In genomic region chr5:179274321-179275315, GRCh38 we compare ENCODE assay signal across 15 cellular contexts.
DNase-seq lines count a peak whose midpoint lies in the region; ATAC-seq, FAIRE-seq and TF ChIP-seq lines count a peak whose summit lies in the region.
"Had no signal": no experiment of that assay in that cellular context is flagged by ENCODE, and none has a peak within 500 bp of the region (broad histone marks: within the 10 kb centered on the region; RNA-seq: fewer than 3 reads in every experiment).

No MANE protein-coding gene starts in this region.

- no peaks in the 10 kb centered on the region for H3K79me2 ChIP-seq in PC-3 (ENCODE audit: low read length)

- no peak overlapping the region for H3K27ac ChIP-seq in A673 (ENCODE audit: low read depth, low read length, poor library complexity, severe bottlenecking)
- no peak overlapping the region for H3K27ac ChIP-seq in PC-3 (ENCODE audit: low read length)
- H3K27ac ChIP-seq in ovary, result peak overlapping the region; percentile 70 to 78

- TF ChIP-seq EP300 in ovary (IDR thresholded peaks at IDR 0.05), result no peak

- CTCF ChIA-PET in A673 (lab: Charles Lee), result no interaction called here
- CTCF ChIA-PET in PC-3 (lab: Charles Lee), result no interaction called here

- H3K9me2 ChIP-seq in PC-3 (replicated peaks; ENCODE audit: low read length), result no peaks in the 10 kb centered on the region

- no peaks in the 10 kb centered on the region for H3K9me3 Mint-ChIP-seq in osteocyte (ENCODE audit: unreplicated experiment)
- H3K9me3 Mint-ChIP-seq: activated CD4-positive, alpha-beta memory T cell treated with anti-CD3 and anti-CD28 coated beads for 36 hours; IgD-negative memory B cell; stimulated activated memory B cell treated with anti-CD40 and anti-IgM and Interleukin-4, amounts not matched to agents 10 μg/mL and 1 μg/mL and 100 μg/mL, for 72 hours had no signal

- H3K9me3 ChIP-seq in A673 (ENCODE audit: low read depth, low read length, poor library complexity, severe bottlenecking) (no peaks in the 10 kb centered on the region), PC-3 (ENCODE audit: low read length) (no peaks in the 10 kb centered on the region), ovary (no peaks in the 10 kb centered on the region)
- H3K9me3 ChIP-seq: heart left ventricle, mucosa of descending colon had no signal

- ATAC-seq in PC-3 (no peak), GM19351 (IDR thresholded peaks at IDR 0.05; ENCODE audit: unreplicated experiment) (no peak)
- ATAC-seq: mucosa of descending colon; stimulated activated memory B cell treated with anti-CD40 and anti-IgM and Interleukin-4, amounts not matched to agents 10 μg/mL and 1 μg/mL and 100 μg/mL, for 72 hours had no signal

- no peak overlapping the region for H3K9ac ChIP-seq in PC-3 (ENCODE audit: low read length)

- H3K4me1 ChIP-seq in A673 (ENCODE audit: insufficient read depth, low read length, poor library complexity, severe bottlenecking) (no peaks in the 10 kb centered on the region), PC-3 (ENCODE audit: insufficient read depth, low read length) (no peaks in the 10 kb centered on the region), ovary (ENCODE audit: insufficient read depth) (peaks cover 60% of the 10 kb centered on the region)

- no peaks in the 10 kb centered on the region for H3K36me3 Mint-ChIP-seq in osteocyte (ENCODE audit: unreplicated experiment)
- H3K36me3 Mint-ChIP-seq: activated CD4-positive, alpha-beta memory T cell treated with anti-CD3 and anti-CD28 coated beads for 36 hours; stimulated activated memory B cell treated with anti-CD40 and anti-IgM and Interleukin-4, amounts not matched to agents 10 μg/mL and 1 μg/mL and 100 μg/mL, for 72 hours had no signal

- WGBS in ovary, 3 donors, result 75 to 85% (median 81%) methylated on average over 21 to 26 of the region's 26 CpGs

- H3K27me3 ChIP-seq in A673 (replicated peaks; ENCODE audit: insufficient read depth, low read depth, low read length, poor library complexity) (no peaks in the 10 kb centered on the region), PC-3 (ENCODE audit: low read length) (no peaks in the 10 kb centered on the region), ovary (no peaks in the 10 kb centered on the region)

- H3K4me3 Mint-ChIP-seq in osteocyte (ENCODE audit: unreplicated experiment), result no peak overlapping the region
- H3K4me3 Mint-ChIP-seq: activated CD4-positive, alpha-beta memory T cell treated with anti-CD3 and anti-CD28 coated beads for 36 hours; IgD-negative memory B cell; stimulated activated memory B cell treated with anti-CD40 and anti-IgM and Interleukin-4, amounts not matched to agents 10 μg/mL and 1 μg/mL and 100 μg/mL, for 72 hours had no signal

- intact Hi-C loops in A673 (cut with micrococcal nuclease; ENCODE audit: unreplicated experiment) (no loop called here), PC-3 (cut with micrococcal nuclease) (no loop called here), ovary (cut with DNase I) (no loop called here)

- DNase-seq in A673 (ENCODE audit: low spot score) (no peak), PC-3 (no peak), foreskin fibroblast (peak in 1 of 2 donors; percentile 41), ovary (peak in 4 of 5 donors; percentile 32 to 54 (median 51)), GM12891 (ENCODE audit: insufficient read length, low spot score) (no peak), T-helper 2 cell (no peak), osteocyte (ENCODE audit: extremely low spot score, unreplicated experiment) (no peak)
- DNase-seq: activated CD4-positive, alpha-beta memory T cell treated with anti-CD3 and anti-CD28 coated beads for 36 hours; activated naive CD4-positive, alpha-beta T cell treated with Interleukin-2 at 50 U/mL for 16 hours; NCI-H1930 had no signal

- H3K36me3 ChIP-seq in A673 (ENCODE audit: insufficient read depth, low read length, poor library complexity, severe bottlenecking) (no peaks in the 10 kb centered on the region), PC-3 (ENCODE audit: low read depth, low read length) (no peaks in the 10 kb centered on the region), ovary (no peaks in the 10 kb centered on the region)
- H3K36me3 ChIP-seq: heart left ventricle had no signal

- no peaks in the 10 kb centered on the region for H3K27me3 Mint-ChIP-seq in osteocyte (ENCODE audit: unreplicated experiment)
- H3K27me3 Mint-ChIP-seq: activated CD4-positive, alpha-beta memory T cell treated with anti-CD3 and anti-CD28 coated beads for 36 hours; stimulated activated memory B cell treated with anti-CD40 and anti-IgM and Interleukin-4, amounts not matched to agents 10 μg/mL and 1 μg/mL and 100 μg/mL, for 72 hours had no signal

- H4K20me1 ChIP-seq in PC-3 (ENCODE audit: low read length), result no peaks in the 10 kb centered on the region

- H2AFZ ChIP-seq in PC-3 (ENCODE audit: low read length), result no peak overlapping the region

- peak; percentile 24; the same call in 1 of the 2 replicates for TF ChIP-seq CTCF in A673 (conservative IDR thresholded peaks at IDR 0.05; ENCODE audit: low read depth, low read length)
- 0 out of 2 replicates have a peak, but pooled peaks have one; percentile 22 for TF ChIP-seq CTCF in PC-3 (conservative IDR thresholded peaks at IDR 0.05; ENCODE audit: low read depth, low read length)
- peak; percentile 21 for TF ChIP-seq CTCF in foreskin fibroblast (IDR thresholded peaks at IDR 0.05; ENCODE audit: low read depth, low read length)
- no peak for TF ChIP-seq CTCF in ovary (IDR thresholded peaks at IDR 0.05)
- no peak for TF ChIP-seq CTCF in osteocyte (IDR thresholded peaks at IDR 0.05)

- no TSS peak for BruUV-seq in A673 (replicated peaks; lab: Mats Ljungman, UMichigan)
- no TSS peak for BruUV-seq in PC-3 (replicated peaks; lab: Mats Ljungman, UMichigan)

- no peaks in the 10 kb centered on the region for H3F3A ChIP-seq in PC-3 (ENCODE audit: low read length, unreplicated experiment)

- POLR2A ChIA-PET in A673 (lab: Charles Lee; ENCODE audit: low non-redundant PET), result no interaction called here
- POLR2A ChIA-PET in PC-3 (lab: Charles Lee; ENCODE audit: unreplicated experiment), result no interaction called here

- no peak for TF ChIP-seq POLR2A in ovary (IDR thresholded peaks at IDR 0.05)
- no peak for TF ChIP-seq POLR2A in GM12891 (IDR thresholded peaks at IDR 0.05; ENCODE audit: low read depth, low read length)

- H3K4me1 Mint-ChIP-seq in osteocyte (ENCODE audit: unreplicated experiment), result no peaks in the 10 kb centered on the region
- H3K4me1 Mint-ChIP-seq: IgD-negative memory B cell; stimulated activated memory B cell treated with anti-CD40 and anti-IgM and Interleukin-4, amounts not matched to agents 10 μg/mL and 1 μg/mL and 100 μg/mL, for 72 hours had no signal

- FAIRE-seq in GM12891 (lab: Jason Lieb, UNC), result no peak

- H3K4me2 ChIP-seq in PC-3 (ENCODE audit: low read length), result no peak overlapping the region

- H3K4me3 ChIP-seq in A673 (ENCODE audit: low read depth, low read length, poor library complexity, severe bottlenecking), result no peak overlapping the region
- H3K4me3 ChIP-seq in PC-3 (ENCODE audit: low read length), result no peak overlapping the region
- no peak overlapping the region for H3K4me3 ChIP-seq in foreskin fibroblast (ENCODE audit: low read depth in 1 of 2, low read length in 2 of 2)
- H3K4me3 ChIP-seq in ovary, result no peak overlapping the region
- H3K4me3 ChIP-seq: heart left ventricle, mucosa of descending colon had no signal

- H3K27ac Mint-ChIP-seq in osteocyte (ENCODE audit: unreplicated experiment), result no peak overlapping the region
- H3K27ac Mint-ChIP-seq: activated CD4-positive, alpha-beta memory T cell treated with anti-CD3 and anti-CD28 coated beads for 36 hours; IgD-negative memory B cell; stimulated activated memory B cell treated with anti-CD40 and anti-IgM and Interleukin-4, amounts not matched to agents 10 μg/mL and 1 μg/mL and 100 μg/mL, for 72 hours had no signal

TF ChIP-seq in GM12891, 5 proteins besides CTCF, POLR2A, EP300 and RAD21:
- TF ChIP-seq PAX5 (IDR thresholded peaks at IDR 0.05; ENCODE audit: insufficient read depth, low read length, severe bottlenecking) (no peak), SPI1 (IDR thresholded peaks at IDR 0.05; ENCODE audit: low read depth, low read length) (no peak), POU2F2 (IDR thresholded peaks at IDR 0.05; ENCODE audit: low read depth, low read length) (no peak)

Comparison
In these comparisons a context has a peak if more than half of its experiments do, and no peak if none do; other contexts are left out.
1. DNase-seq: peak in ovary (4 of 5); none in A673 (single experiment), PC-3 (single experiment), GM12891 (single experiment), T-helper 2 cell (0 of 5) and osteocyte (single experiment).
2. H3K27ac ChIP-seq: peak in ovary (2 of 2); none in A673 (single experiment) and PC-3 (single experiment).
3. CTCF ChIP-seq: peak in A673 (single experiment), PC-3 (single experiment) and foreskin fibroblast (single experiment); none in ovary (0 of 3) and osteocyte (single experiment).